In genomic region chr3:177443469-177443868, GRCh38 we compare ENCODE assay signal across 1 cellular context.
TF ChIP-seq lines count a peak whose summit lies in the region.

No MANE protein-coding gene starts in this region.

TF ChIP-seq in K562, 482 proteins besides CTCF, POLR2A, EP300 and RAD21 (continued from another document):
- no peak for TF ChIP-seq ID3 (CRISPR knock-in tag; IDR thresholded peaks at IDR 0.05)
- TF ChIP-seq ID3 (tag; IDR thresholded peaks at IDR 0.05) = no peak
- no peak for TF ChIP-seq BCOR (IDR thresholded peaks at IDR 0.05)
- TF ChIP-seq NR1H2 (CRISPR knock-in tag; IDR thresholded peaks at IDR 0.05) = no peak
- TF ChIP-seq CLOCK (CRISPR knock-in tag; IDR thresholded peaks at IDR 0.05; ENCODE audit: borderline replicate concordance) = no peak
- no peak for TF ChIP-seq ZHX1 (conservative IDR thresholded peaks at IDR 0.05; ENCODE audit: low read length)
- no peak for TF ChIP-seq MCM3 (IDR thresholded peaks at IDR 0.05)
- no peak for TF ChIP-seq ZNF324 (CRISPR knock-in tag; IDR thresholded peaks at IDR 0.05)
- no peak for TF ChIP-seq POLR2AphosphoS5 (IDR thresholded peaks at IDR 0.05; ENCODE audit: control insufficient read depth, insufficient read depth, low read depth, low read length)
- no peak for TF ChIP-seq GTF2B (IDR thresholded peaks at IDR 0.05; ENCODE audit: extremely low read depth, insufficient read length)
- TF ChIP-seq ZNF217 (CRISPR knock-in tag; IDR thresholded peaks at IDR 0.05) = no peak
- TF ChIP-seq CEBPG (CRISPR knock-in tag; IDR thresholded peaks at IDR 0.05) = no peak
- TF ChIP-seq CEBPG (tag; conservative IDR thresholded peaks at IDR 0.05 in 1 of 2, IDR thresholded peaks at IDR 0.05 in 1 of 2) = no peak
- peak; percentile 83 for TF ChIP-seq JUND (IDR thresholded peaks at IDR 0.05; ENCODE audit: borderline replicate concordance, low read depth, low read length)
- peak; percentile 70; the same call in 1 of the 3 replicates for TF ChIP-seq JUND (tag; IDR thresholded peaks at IDR 0.05; ENCODE audit: borderline replicate concordance, low read depth, low read length)
- no peak for TF ChIP-seq ZFX (CRISPR knock-in tag; IDR thresholded peaks at IDR 0.05)
- no peak for TF ChIP-seq SMARCA5 (IDR thresholded peaks at IDR 0.05)
- TF ChIP-seq ARID1B (IDR thresholded peaks at IDR 0.05) = peak; percentile 31; the same call in 1 of the 2 replicates
- no peak for TF ChIP-seq ZNF146 (CRISPR knock-in tag; IDR thresholded peaks at IDR 0.05; ENCODE audit: unreplicated experiment)
- TF ChIP-seq GTF2E2 (tag; IDR thresholded peaks at IDR 0.05) = no peak
- no peak for TF ChIP-seq HOMEZ (CRISPR knock-in tag; IDR thresholded peaks at IDR 0.05)
- TF ChIP-seq ZNF644 (tag; IDR thresholded peaks at IDR 0.05; ENCODE audit: low read depth) = no peak
- TF ChIP-seq TRIM28 (IDR thresholded peaks at IDR 0.05) = no peak
- TF ChIP-seq BRCA1 (IDR thresholded peaks at IDR 0.05) = no peak
- TF ChIP-seq BRCA1 (CRISPR knock-in tag; IDR thresholded peaks at IDR 0.05) = no peak
- TF ChIP-seq SMC3 (conservative IDR thresholded peaks at IDR 0.05; ENCODE audit: insufficient read depth, low read depth, low read length) = no peak
- no peak for TF ChIP-seq NCOA2 (IDR thresholded peaks at IDR 0.05; ENCODE audit: partially characterized antibody in 2 of 2)
- TF ChIP-seq PCBP2 (IDR thresholded peaks at IDR 0.05; ENCODE audit: low read depth, low read length, poor library complexity, severe bottlenecking) = no peak
- TF ChIP-seq CBX5 (IDR thresholded peaks at IDR 0.05; ENCODE audit: borderline replicate concordance, low read depth) = no peak
- TF ChIP-seq EHMT2 (IDR thresholded peaks at IDR 0.05) = no peak
- TF ChIP-seq ZNF143 (CRISPR knock-in tag; IDR thresholded peaks at IDR 0.05) = no peak
- no peak for TF ChIP-seq ZNF584 (CRISPR knock-in tag; IDR thresholded peaks at IDR 0.05; ENCODE audit: low read depth)
- TF ChIP-seq SMARCA4 (IDR thresholded peaks at IDR 0.05) = peak; percentile 58; the same call in 1 of the 2 replicates
- no peak for TF ChIP-seq BMI1 (IDR thresholded peaks at IDR 0.05; ENCODE audit: low read length)
- peak; percentile 67; the same call in 1 of the 2 replicates for TF ChIP-seq ATF3 (IDR thresholded peaks at IDR 0.05)
- no peak for TF ChIP-seq ATF3 (CRISPR knock-in tag; conservative IDR thresholded peaks at IDR 0.05)
- TF ChIP-seq RBFOX2 (IDR thresholded peaks at IDR 0.05; ENCODE audit: low read depth, low read length) = no peak
TF ChIP-seq in K562: peak in this region for 8.
